In genomic region chr5:74429495-74429894, GRCh38 we compare ENCODE assay signal across 3 cellular contexts.
A peak's percentile ranks its signal among the peaks of the same experiment; 100 is the strongest.
TF ChIP-seq lines count a peak whose summit lies in the region.

No MANE protein-coding gene starts in this region.

TF ChIP-seq in SK-N-SH treated with all-trans-retinoic acid at 6 μM for 48 hours, 23 proteins besides CTCF, POLR2A, EP300 and RAD21:
- no peak for TF ChIP-seq TSHZ2 (CRISPR knock-in tag; IDR thresholded peaks at IDR 0.05)
- TF ChIP-seq ZFP3 (CRISPR knock-in tag; IDR thresholded peaks at IDR 0.05): peak; percentile 71

TF ChIP-seq in SK-N-SH, 30 proteins besides CTCF, POLR2A, EP300 and RAD21 (continued from another document):
- TF ChIP-seq, protein P1, sequence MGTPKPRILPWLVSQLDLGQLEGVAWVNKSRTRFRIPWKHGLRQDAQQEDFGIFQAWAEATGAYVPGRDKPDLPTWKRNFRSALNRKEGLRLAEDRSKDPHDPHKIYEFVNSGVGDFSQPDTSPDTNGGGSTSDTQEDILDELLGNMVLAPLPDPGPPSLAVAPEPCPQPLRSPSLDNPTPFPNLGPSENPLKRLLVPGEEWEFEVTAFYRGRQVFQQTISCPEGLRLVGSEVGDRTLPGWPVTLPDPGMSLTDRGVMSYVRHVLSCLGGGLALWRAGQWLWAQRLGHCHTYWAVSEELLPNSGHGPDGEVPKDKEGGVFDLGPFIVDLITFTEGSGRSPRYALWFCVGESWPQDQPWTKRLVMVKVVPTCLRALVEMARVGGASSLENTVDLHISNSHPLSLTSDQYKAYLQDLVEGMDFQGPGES (IDR thresholded peaks at IDR 0.05; ENCODE audit: low read depth, low read length): no peak
- no peak for TF ChIP-seq SIN3A (IDR thresholded peaks at IDR 0.05; ENCODE audit: borderline replicate concordance, low read depth, low read length)
- TF ChIP-seq, protein P2, sequence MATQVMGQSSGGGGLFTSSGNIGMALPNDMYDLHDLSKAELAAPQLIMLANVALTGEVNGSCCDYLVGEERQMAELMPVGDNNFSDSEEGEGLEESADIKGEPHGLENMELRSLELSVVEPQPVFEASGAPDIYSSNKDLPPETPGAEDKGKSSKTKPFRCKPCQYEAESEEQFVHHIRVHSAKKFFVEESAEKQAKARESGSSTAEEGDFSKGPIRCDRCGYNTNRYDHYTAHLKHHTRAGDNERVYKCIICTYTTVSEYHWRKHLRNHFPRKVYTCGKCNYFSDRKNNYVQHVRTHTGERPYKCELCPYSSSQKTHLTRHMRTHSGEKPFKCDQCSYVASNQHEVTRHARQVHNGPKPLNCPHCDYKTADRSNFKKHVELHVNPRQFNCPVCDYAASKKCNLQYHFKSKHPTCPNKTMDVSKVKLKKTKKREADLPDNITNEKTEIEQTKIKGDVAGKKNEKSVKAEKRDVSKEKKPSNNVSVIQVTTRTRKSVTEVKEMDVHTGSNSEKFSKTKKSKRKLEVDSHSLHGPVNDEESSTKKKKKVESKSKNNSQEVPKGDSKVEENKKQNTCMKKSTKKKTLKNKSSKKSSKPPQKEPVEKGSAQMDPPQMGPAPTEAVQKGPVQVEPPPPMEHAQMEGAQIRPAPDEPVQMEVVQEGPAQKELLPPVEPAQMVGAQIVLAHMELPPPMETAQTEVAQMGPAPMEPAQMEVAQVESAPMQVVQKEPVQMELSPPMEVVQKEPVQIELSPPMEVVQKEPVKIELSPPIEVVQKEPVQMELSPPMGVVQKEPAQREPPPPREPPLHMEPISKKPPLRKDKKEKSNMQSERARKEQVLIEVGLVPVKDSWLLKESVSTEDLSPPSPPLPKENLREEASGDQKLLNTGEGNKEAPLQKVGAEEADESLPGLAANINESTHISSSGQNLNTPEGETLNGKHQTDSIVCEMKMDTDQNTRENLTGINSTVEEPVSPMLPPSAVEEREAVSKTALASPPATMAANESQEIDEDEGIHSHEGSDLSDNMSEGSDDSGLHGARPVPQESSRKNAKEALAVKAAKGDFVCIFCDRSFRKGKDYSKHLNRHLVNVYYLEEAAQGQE (IDR thresholded peaks at IDR 0.05; ENCODE audit: low read depth, low read length): no peak
- TF ChIP-seq TEAD4 (IDR thresholded peaks at IDR 0.05; ENCODE audit: borderline replicate concordance, insufficient read depth): no peak
- no peak for TF ChIP-seq GABPA (IDR thresholded peaks at IDR 0.05; ENCODE audit: low read depth)
- TF ChIP-seq NRF1 (IDR thresholded peaks at IDR 0.05; ENCODE audit: low read depth, low read length): no peak
- no peak for TF ChIP-seq POLR2AphosphoS5 (IDR thresholded peaks at IDR 0.05; ENCODE audit: low read depth, low read length)
- TF ChIP-seq FOXJ3 (CRISPR knock-in tag; IDR thresholded peaks at IDR 0.05): no peak
- TF ChIP-seq JUND (IDR thresholded peaks at IDR 0.05): no peak
- TF ChIP-seq, protein P3, sequence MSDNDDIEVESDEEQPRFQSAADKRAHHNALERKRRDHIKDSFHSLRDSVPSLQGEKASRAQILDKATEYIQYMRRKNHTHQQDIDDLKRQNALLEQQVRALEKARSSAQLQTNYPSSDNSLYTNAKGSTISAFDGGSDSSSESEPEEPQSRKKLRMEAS (IDR thresholded peaks at IDR 0.05; ENCODE audit: low read depth): no peak
- no peak for TF ChIP-seq MEF2A (IDR thresholded peaks at IDR 0.05; ENCODE audit: borderline replicate concordance, low read depth)
- TF ChIP-seq TCF12 (IDR thresholded peaks at IDR 0.05): no peak
- TF ChIP-seq TAF1 (IDR thresholded peaks at IDR 0.05; ENCODE audit: borderline replicate concordance, low read depth, low read length): no peak
- TF ChIP-seq NFIC (IDR thresholded peaks at IDR 0.05; ENCODE audit: borderline replicate concordance): no peak
- no peak for TF ChIP-seq EZH2phosphoT487 (IDR thresholded peaks at IDR 0.05; ENCODE audit: borderline replicate concordance, low read depth)

TF ChIP-seq in IMR-90, 13 proteins besides CTCF, POLR2A, EP300 and RAD21 (continued from another document):
- TF ChIP-seq ELK1 (IDR thresholded peaks at IDR 0.05; ENCODE audit: borderline replicate concordance, low read depth, low read length) (no peak), USF2 (IDR thresholded peaks at IDR 0.05; ENCODE audit: low read depth, low read length) (no peak), MAZ (IDR thresholded peaks at IDR 0.05; ENCODE audit: borderline replicate concordance, low read depth, low read length) (no peak), NFE2L2 (IDR thresholded peaks at IDR 0.05; ENCODE audit: low read depth, low read length) (no peak), SMC3 (IDR thresholded peaks at IDR 0.05; ENCODE audit: low read depth, low read length) (no peak), RFX5 (IDR thresholded peaks at IDR 0.05; ENCODE audit: low read depth, low read length) (no peak), BHLHE40 (IDR thresholded peaks at IDR 0.05; ENCODE audit: low read depth, low read length) (no peak), CEBPB (IDR thresholded peaks at IDR 0.05; ENCODE audit: low read depth, low read length) (no peak)
TF ChIP-seq in IMR-90: peak in this region for 0.
